Comparison of ENCODE assay signal across 11 cellular contexts in genomic region chr16:7736138-7736537, GRCh38.
"Had no signal": no experiment of that assay in that cellular context is flagged by ENCODE, and none has a peak within 500 bp of the region (broad histone marks: within the 10 kb centered on the region; RNA-seq: fewer than 3 reads in every experiment).

No MANE protein-coding gene starts in this region.

- H3K36me3 ChIP-seq: HAP-1 had no signal

- H3K27ac ChIP-seq: GM23248 had no signal

- H3K4me2 ChIP-seq: GM23338 had no signal

- H3K9me3 ChIP-seq: HAP-1 had no signal

- H3K27ac Mint-ChIP-seq: GM23338, H9, HFFc6 had no signal

- DNase-seq: GM23248, GOT3, H7, H9, HCEC 1CT, HFFc6 had no signal

- H3K4me3 ChIP-seq: GM23248, GM23338, HAP-1 had no signal

- H3K9ac ChIP-seq: GM23248 had no signal

- H2AFZ ChIP-seq: GM23248, GM23338 had no signal

- H3K4me1 Mint-ChIP-seq: GM23338, H9 had no signal

- H3K4me3 Mint-ChIP-seq: GM23338, H9, HFFc6 had no signal

- ATAC-seq: GM23338, HCT116 had no signal

- H3K4me1 ChIP-seq: HAP-1 had no signal

- FAIRE-seq: H1, H54 had no signal
